21 cellular contexts compared by ENCODE assay signal in the genomic region with DNA sequence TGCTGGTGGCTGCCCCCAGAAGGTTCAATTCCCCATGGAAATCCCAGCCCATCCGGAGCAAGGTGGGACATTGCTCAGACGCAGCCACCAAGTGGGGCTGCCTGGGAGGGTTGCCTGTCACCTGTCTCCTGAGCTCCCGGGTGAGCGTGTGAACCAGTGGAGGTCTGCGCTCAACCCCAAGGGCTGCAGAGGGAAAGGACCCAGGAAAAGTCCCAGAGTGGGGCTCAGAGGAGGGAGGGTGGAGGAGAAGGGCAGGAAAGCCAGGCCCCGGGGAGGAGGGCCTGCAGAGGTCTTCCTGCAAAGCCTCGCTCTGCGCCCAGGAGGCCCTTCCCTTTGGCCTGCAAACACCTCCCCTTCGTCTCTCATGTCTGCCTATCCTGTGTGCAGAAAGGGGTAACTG.
"Had no signal": no experiment of that assay in that cellular context is flagged by ENCODE, and none has a peak within 500 bp of the region (broad histone marks: within the 10 kb centered on the region; RNA-seq: fewer than 3 reads in every experiment).

No MANE protein-coding gene starts in this region.

- H3K4me1 ChIP-seq: foreskin keratinocyte, uterus had no signal

- H3K27me3 ChIP-seq: colonic mucosa, foreskin keratinocyte, neutrophil, spleen, uterus had no signal

- H3K27ac ChIP-seq: colonic mucosa, foreskin keratinocyte, left ventricle myocardium inferior, lower lobe of right lung, uterus had no signal

- H3K9me3 ChIP-seq: colonic mucosa, left ventricle myocardium inferior, lower lobe of right lung, neutrophil, spleen, uterus had no signal

- DNase-seq: colonic mucosa; dermis blood vessel endothelial cell; erythroblast; foreskin keratinocyte; immature natural killer cell; kidney; left cardiac atrium; left ventricle myocardium inferior; lower lobe of right lung; mesenchymal stem cell; midbrain; posterior cingulate gyrus; spleen; stimulated activated CD4-positive, alpha-beta T cell treated with anti-CD3 and anti-CD28 coated beads, Interleukin-15, amount 100 ng/mL, for 24 hours; stimulated activated CD4-positive, alpha-beta T cell treated with anti-CD3 and anti-CD28 coated beads, Interleukin-1b, Interleukin-23, amount 100 ng/mL, for 48 hours; stimulated activated CD4-positive, alpha-beta T cell treated with anti-CD3 and anti-CD28 coated beads, Interleukin-4, amount 100 ng/mL, for 24 hours; stimulated activated naive CD4-positive, alpha-beta T cell treated with Interleukin-2 at 50 U/mL for 16 hours; uterus had no signal

- H3K4me3 ChIP-seq: colonic mucosa, left ventricle myocardium inferior, lower lobe of right lung, spleen, uterus had no signal

- H3K36me3 ChIP-seq: colonic mucosa, lower lobe of right lung, neutrophil, uterus had no signal

- ATAC-seq: foreskin keratinocyte; left cardiac atrium; lower lobe of right lung; natural killer cell treated with Interleukin-12 subunit alpha and Interleukin-12 subunit beta and Interleukin-15 and Interleukin-18, amount 100 ng/mL, for 72 hours; sciatic nerve had no signal
